Comparison of ENCODE assay signal across 16 cellular contexts in genomic region chr1:26378879-26379251, GRCh38. TPM values are rescaled to one million over a fixed set of nuclear protein-coding genes. Genes with fewer than 3 reads are reported as not detected.
DNase-seq lines count a peak whose midpoint lies in the region; FAIRE-seq and TF ChIP-seq lines count a peak whose summit lies in the region.
"Had no signal": no experiment of that assay in that cellular context is flagged by ENCODE, and none has a peak within 500 bp of the region (broad histone marks: within the 10 kb centered on the region; RNA-seq: fewer than 3 reads in every experiment).

No MANE protein-coding gene starts in this region.

- H3K4me1 ChIP-seq in BLaER1, result peaks cover 21% of the 10 kb centered on the region
- peaks cover 67% of the 10 kb centered on the region for H3K4me1 ChIP-seq in CD8-positive, alpha-beta memory T cell (ENCODE audit: insufficient read depth, low read length)
- H3K4me1 ChIP-seq in kidney (ENCODE audit: control insufficient read depth in 1 of 2, insufficient read depth in 1 of 2, low read depth in 1 of 2, low read length in 2 of 2), result no peaks in the 10 kb centered on the region

- no peak for TF ChIP-seq CTCF in kidney (IDR thresholded peaks at IDR 0.05; ENCODE audit: borderline replicate concordance, extremely low read depth, insufficient read depth)
- no peak for TF ChIP-seq CTCF in lower leg skin (IDR thresholded peaks at IDR 0.05)

- H3K9me3 ChIP-seq in BLaER1 (no peaks in the 10 kb centered on the region), kidney (ENCODE audit: control insufficient read depth in 1 of 2, low read length in 2 of 2) (no peaks in the 10 kb centered on the region)
- no peaks in the 10 kb centered on the region for H3K9me3 ChIP-seq in CD8-positive, alpha-beta memory T cell (ENCODE audit: low read length)
- H3K9me3 ChIP-seq: thoracic aorta had no signal

- H3K9me3 Mint-ChIP-seq in CD8-positive, alpha-beta memory T cell, result peaks cover 0 to 2% (median 0%) of the 10 kb centered on the region in 5 donors
- peaks cover 5% of the 10 kb centered on the region for H3K9me3 Mint-ChIP-seq in activated T-helper 1 cell treated with anti-CD3 and anti-CD28 coated beads, Interleukin-12 subunit alpha, Interleukin-12 subunit beta, Interleukin-2, Interleukin-4 antibody, amounts not matched to agents 30 ng/mL and 10 ng/mL and 1 ng/mL, durations not matched to agents 14 hours and 24 hours and 36 hours
- H3K9me3 Mint-ChIP-seq: WTC11 had no signal

- H3K36me3 ChIP-seq in BLaER1 (no peaks in the 10 kb centered on the region), kidney (ENCODE audit: control insufficient read depth in 1 of 2, insufficient read depth in 2 of 2, low read length in 2 of 2) (no peaks in the 10 kb centered on the region)
- no peaks in the 10 kb centered on the region for H3K36me3 ChIP-seq in CD8-positive, alpha-beta memory T cell (ENCODE audit: insufficient read depth, low read length)
- H3K36me3 ChIP-seq: sigmoid colon, thoracic aorta had no signal

- H3K9ac ChIP-seq in BLaER1 (no peak overlapping the region), kidney (ENCODE audit: low read length in 2 of 2) (no peak overlapping the region)

- H3K4me3 Mint-ChIP-seq in CD8-positive, alpha-beta memory T cell, result peak overlapping the region; percentile 46 to 85 (median 75)
- peak overlapping the region; percentile 69 for H3K4me3 Mint-ChIP-seq in activated T-helper 1 cell treated with anti-CD3 and anti-CD28 coated beads, Interleukin-12 subunit alpha, Interleukin-12 subunit beta, Interleukin-2, Interleukin-4 antibody, amounts not matched to agents 30 ng/mL and 10 ng/mL and 1 ng/mL, durations not matched to agents 14 hours and 24 hours and 36 hours
- H3K4me3 Mint-ChIP-seq: WTC11 had no signal

- H3K27me3 ChIP-seq in BLaER1, result no peaks in the 10 kb centered on the region
- H3K27me3 ChIP-seq in CD8-positive, alpha-beta memory T cell (ENCODE audit: insufficient read depth, low read length, poor library complexity, severe bottlenecking), result no peaks in the 10 kb centered on the region

- POLR2A ChIA-PET in CD8-positive, alpha-beta memory T cell (lab: Charles Lee), result interaction anchor here (0.6 to 1.9 kb wide), 14 partner anchors 9 to 1112 kb away, joined by 3 to 13 read pairs (median 6); partner anchors contain the start of genes DHDDS, PDIK1L and SH3BGRL3

- FAIRE-seq in kidney (lab: Jason Lieb, UNC), result no peak

- TF ChIP-seq POLR2A in lower leg skin (IDR thresholded peaks at IDR 0.05), result no peak

- 95% methylated on average over 3 of the region's 3 CpGs for WGBS in lower leg skin, 2 donors

- DNase-seq in CD8-positive, alpha-beta memory T cell, result no peak
- no peak for DNase-seq in activated T-helper 1 cell treated with anti-CD3 and anti-CD28 coated beads, Interleukin-12 subunit alpha, Interleukin-12 subunit beta, Interleukin-2, Interleukin-4 antibody, amounts not matched to agents 30 ng/mL and 10 ng/mL and 1 ng/mL, durations not matched to agents 14 hours and 24 hours and 36 hours (ENCODE audit: low spot score)
- DNase-seq in kidney (peak; percentile 27), GOT3 (lab: John Stamatoyannopoulos, UW) (no peak), SHP77 treated with DMSO at 0.1 percent for 48 hours (lab: John Stamatoyannopoulos, UW) (no peak), lower leg skin (ENCODE audit: low spot score in 2 of 2) (no peak)
- DNase-seq: kidney glomerular epithelial cell, midbrain, NCI-H2081 treated with DMSO at 0.1 percent for 48 hours, NCI-H748 treated with DMSO at 0.1 percent for 48 hours, occipital lobe, sigmoid colon had no signal

- H3K27me3 Mint-ChIP-seq in CD8-positive, alpha-beta memory T cell, result peaks cover 0 to 3% of the 10 kb centered on the region in 2 donors
- peaks cover 3% of the 10 kb centered on the region for H3K27me3 Mint-ChIP-seq in activated T-helper 1 cell treated with anti-CD3 and anti-CD28 coated beads, Interleukin-12 subunit alpha, Interleukin-12 subunit beta, Interleukin-2, Interleukin-4 antibody, amounts not matched to agents 30 ng/mL and 10 ng/mL and 1 ng/mL, durations not matched to agents 14 hours and 24 hours and 36 hours (ENCODE audit: insufficient read depth)

- H3K4me2 ChIP-seq in BLaER1, result peak overlapping the region; percentile 75; the same call in 1 of the 2 replicates

- intact Hi-C loops in activated T-helper 1 cell treated with anti-CD3 and anti-CD28 coated beads, Interleukin-12 subunit alpha, Interleukin-12 subunit beta, Interleukin-2, Interleukin-4 antibody, amounts not matched to agents 30 ng/mL and 10 ng/mL and 1 ng/mL, durations not matched to agents 14 hours and 24 hours and 36 hours (cut with micrococcal nuclease), result loop anchor here (1.0 to 5.0 kb wide), 6 partner anchors 9 to 163 kb away; no protein-coding TSS in a partner anchor
- intact Hi-C loops in kidney (cut with DNase I) (no loop called here), lower leg skin (cut with DNase I; ENCODE audit: low total_unique reads) (no loop called here)

- H3K4me3 ChIP-seq in BLaER1, result no peak overlapping the region
- H3K4me3 ChIP-seq in CD8-positive, alpha-beta memory T cell (ENCODE audit: low read length), result peak overlapping the region; percentile 47
- H3K4me3 ChIP-seq in kidney (ENCODE audit: low read length in 2 of 2), result no peak overlapping the region
- no peak overlapping the region for H3K4me3 ChIP-seq in lower leg skin (ENCODE audit: low read depth, poor library complexity, severe bottlenecking)
- H3K4me3 ChIP-seq: sigmoid colon, thoracic aorta had no signal

- H4K20me1 ChIP-seq in BLaER1, result no peaks in the 10 kb centered on the region

- H3K4me1 Mint-ChIP-seq in CD8-positive, alpha-beta memory T cell, result peaks cover 63 to 75% (median 69%) of the 10 kb centered on the region in 3 donors
- H3K4me1 Mint-ChIP-seq in activated T-helper 1 cell treated with anti-CD3 and anti-CD28 coated beads, Interleukin-12 subunit alpha, Interleukin-12 subunit beta, Interleukin-2, Interleukin-4 antibody, amounts not matched to agents 30 ng/mL and 10 ng/mL and 1 ng/mL, durations not matched to agents 14 hours and 24 hours and 36 hours (ENCODE audit: low read depth), result peaks cover 61% of the 10 kb centered on the region

- H3K27ac ChIP-seq in BLaER1, result no peak overlapping the region
- peak overlapping the region; percentile 75 for H3K27ac ChIP-seq in CD8-positive, alpha-beta memory T cell (ENCODE audit: low read depth, low read length)
- no peak overlapping the region for H3K27ac ChIP-seq in kidney (ENCODE audit: low read depth in 2 of 2, low read length in 2 of 2)
- H3K27ac ChIP-seq: C4-2B, sigmoid colon, thoracic aorta had no signal

- H3K27ac Mint-ChIP-seq in CD8-positive, alpha-beta memory T cell, result peak overlapping the region in 7 of 8 donors; percentile 80 to 97 (median 93)
- H3K27ac Mint-ChIP-seq in activated T-helper 1 cell treated with anti-CD3 and anti-CD28 coated beads, Interleukin-12 subunit alpha, Interleukin-12 subunit beta, Interleukin-2, Interleukin-4 antibody, amounts not matched to agents 30 ng/mL and 10 ng/mL and 1 ng/mL, durations not matched to agents 14 hours and 24 hours and 36 hours, result peak overlapping the region; percentile 76
- H3K27ac Mint-ChIP-seq: WTC11 had no signal

- CTCF ChIA-PET in CD8-positive, alpha-beta memory T cell (lab: Charles Lee), result interaction anchor here (1.1 to 8.6 kb wide), 15 partner anchors 9 to 210 kb away, joined by 3 to 144 read pairs (median 8); partner anchors contain the start of genes C1orf232, CD52, CEP85 and SH3BGRL3

- H3K36me3 Mint-ChIP-seq in CD8-positive, alpha-beta memory T cell, result peaks cover 0 to 3% (median 0%) of the 10 kb centered on the region in 3 donors
- H3K36me3 Mint-ChIP-seq in activated T-helper 1 cell treated with anti-CD3 and anti-CD28 coated beads, Interleukin-12 subunit alpha, Interleukin-12 subunit beta, Interleukin-2, Interleukin-4 antibody, amounts not matched to agents 30 ng/mL and 10 ng/mL and 1 ng/mL, durations not matched to agents 14 hours and 24 hours and 36 hours (ENCODE audit: low read depth), result no peaks in the 10 kb centered on the region
- H3K36me3 Mint-ChIP-seq: WTC11 had no signal

RNA-seq across cellular contexts. Expression of gene ZNF683, which starts 6.3 kb away (rescaled TPM):
- 1 to 10 TPM; 2.4 to 2.7 TPM for total RNA-seq in CD8-positive, alpha-beta memory T cell
- 205 TPM for polyA plus RNA-seq in CD8-positive, alpha-beta memory T cell
- not detected in 2 replicates for total RNA-seq in activated T-helper 1 cell treated with anti-CD3 and anti-CD28 coated beads, Interleukin-12 subunit alpha, Interleukin-12 subunit beta, Interleukin-2, Interleukin-4 antibody, amounts not matched to agents 30 ng/mL and 10 ng/mL and 1 ng/mL, durations not matched to agents 14 hours and 24 hours and 36 hours
- total RNA-seq in kidney (0.25 TPM), lower leg skin (not detected)
- not detected for polyA plus RNA-seq in kidney (ENCODE audit: insufficient read depth, low read depth, low replicate concordance)
- total RNA-seq: occipital lobe, sigmoid colon, thoracic aorta, WTC11 had no signal

RNA-seq across cellular contexts. Expression of gene CRYBG2, which starts 24.9 kb away (rescaled TPM):
- total RNA-seq in CD8-positive, alpha-beta memory T cell, result 1 to 10 TPM in 1 of 2 experiments, under 1 TPM in 1; 0.85 to 1.3 TPM
- polyA plus RNA-seq in CD8-positive, alpha-beta memory T cell, result 1.9 TPM
- total RNA-seq in activated T-helper 1 cell treated with anti-CD3 and anti-CD28 coated beads, Interleukin-12 subunit alpha, Interleukin-12 subunit beta, Interleukin-2, Interleukin-4 antibody, amounts not matched to agents 30 ng/mL and 10 ng/mL and 1 ng/mL, durations not matched to agents 14 hours and 24 hours and 36 hours, result 0.83 and 1.9 TPM in 2 replicates
- total RNA-seq in kidney (2.2 TPM), lower leg skin (100 to 1,000 TPM in 1 of 4 donors, 10 to 100 TPM in 3; 52.3 to 104 (median 56.9) TPM)
- polyA plus RNA-seq in kidney (ENCODE audit: insufficient read depth, low read depth, low replicate concordance), result not detected
- total RNA-seq: thoracic aorta had no signal

RNA-seq across cellular contexts. Expression of gene LIN28A, which starts 31.8 kb away (rescaled TPM):
- not detected for total RNA-seq in CD8-positive, alpha-beta memory T cell
- not detected for polyA plus RNA-seq in CD8-positive, alpha-beta memory T cell
- total RNA-seq in activated T-helper 1 cell treated with anti-CD3 and anti-CD28 coated beads, Interleukin-12 subunit alpha, Interleukin-12 subunit beta, Interleukin-2, Interleukin-4 antibody, amounts not matched to agents 30 ng/mL and 10 ng/mL and 1 ng/mL, durations not matched to agents 14 hours and 24 hours and 36 hours, result not detected in 2 replicates
- total RNA-seq in kidney, result not detected
- not detected for polyA plus RNA-seq in kidney (ENCODE audit: insufficient read depth, low read depth, low replicate concordance)
- not detected for total RNA-seq in lower leg skin
- total RNA-seq: occipital lobe, sigmoid colon, thoracic aorta had no signal
- polyA plus RNA-seq: sigmoid colon had no signal

RNA-seq across cellular contexts. Expression of gene DHDDS, which starts 53.3 kb away (rescaled TPM):
- 10 to 100 TPM; 47.9 to 52.2 TPM for total RNA-seq in CD8-positive, alpha-beta memory T cell
- polyA plus RNA-seq in CD8-positive, alpha-beta memory T cell, result 21.6 TPM
- total RNA-seq in activated T-helper 1 cell treated with anti-CD3 and anti-CD28 coated beads, Interleukin-12 subunit alpha, Interleukin-12 subunit beta, Interleukin-2, Interleukin-4 antibody, amounts not matched to agents 30 ng/mL and 10 ng/mL and 1 ng/mL, durations not matched to agents 14 hours and 24 hours and 36 hours, result 58.4 and 60.9 TPM in 2 replicates
- total RNA-seq in kidney (53.4 TPM), lower leg skin (10 to 100 TPM; 23.9 to 47.2 (median 39.9) TPM)
- polyA plus RNA-seq in kidney (ENCODE audit: insufficient read depth, low read depth, low replicate concordance), result 41.8 TPM

Comparison
In these comparisons a context has a peak if more than half of its experiments do, and no peak if none do; other contexts are left out.
1. RNA of gene CRYBG2, which starts 24.9 kb away (total RNA-seq): 52.3 to 104 TPM in lower leg skin; 2.2 TPM in kidney (single experiment), 0.85 to 1.3 TPM in CD8-positive, alpha-beta memory T cell and 0.83 to 1.9 TPM in activated T-helper 1 cell treated with anti-CD3 and anti-CD28 coated beads, Interleukin-12 subunit alpha, Interleukin-12 subunit beta, Interleukin-2, Interleukin-4 antibody, amounts not matched to agents 30 ng/mL and 10 ng/mL and 1 ng/mL, durations not matched to agents 14 hours and 24 hours and 36 hours; every median in the first group is over 10 times any median in the second.